15 cellular contexts compared by ENCODE assay signal in the genomic region with DNA sequence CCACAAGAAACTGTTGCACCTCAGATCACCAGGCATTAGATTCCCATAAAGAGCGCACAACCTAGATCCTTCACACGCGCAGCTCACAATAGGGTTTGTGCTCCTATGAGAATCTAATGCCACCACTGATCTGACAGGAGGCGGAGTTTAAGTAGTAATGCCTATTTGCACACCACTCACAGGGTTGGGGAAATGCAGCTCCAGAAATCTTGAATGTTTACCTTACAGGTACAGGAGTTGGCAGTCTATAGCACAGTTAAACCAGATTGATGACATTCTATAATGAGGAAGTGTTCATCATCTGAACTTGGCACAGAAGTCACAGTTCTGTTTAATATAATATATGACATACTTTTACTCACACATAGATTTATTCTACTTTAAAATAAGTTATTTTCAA.
A peak's percentile ranks its signal among the peaks of the same experiment; 100 is the strongest.
DNase-seq lines count a peak whose midpoint lies in the region; ATAC-seq and TF ChIP-seq lines count a peak whose summit lies in the region.
"Had no signal": no experiment of that assay in that cellular context is flagged by ENCODE, and none has a peak within 500 bp of the region (broad histone marks: within the 10 kb centered on the region; RNA-seq: fewer than 3 reads in every experiment).

No MANE protein-coding gene starts in this region.

- POLR2A ChIA-PET in SK-N-SH (lab: Yijun Ruan, JAX) = no interaction called here

- H3K4me1 ChIP-seq in SK-N-SH (ENCODE audit: control insufficient read depth in 1 of 2, insufficient read depth in 2 of 2, low read depth in 1 of 2, low read length in 1 of 2) (peaks cover 0 to 35% of the 10 kb centered on the region in 2 experiments; a peak in 3 of 4 replicates), lower lobe of right lung (no peaks in the 10 kb centered on the region)
- H3K4me1 ChIP-seq: BLaER1 had no signal

- H3K27me3 ChIP-seq in SK-N-SH (ENCODE audit: insufficient read depth) (no peaks in the 10 kb centered on the region), lower lobe of right lung (ENCODE audit: low read depth) (no peaks in the 10 kb centered on the region)
- H3K27me3 ChIP-seq: BLaER1 had no signal

- H3F3A ChIP-seq in SK-N-SH (replicated peaks; ENCODE audit: insufficient read depth) = peaks cover 3% of the 10 kb centered on the region

- H3K9me2 ChIP-seq in SK-N-SH = no peaks in the 10 kb centered on the region

- H3K79me2 ChIP-seq in SK-N-SH (ENCODE audit: insufficient read depth) = no peaks in the 10 kb centered on the region

- 100% methylated on average over 4 of the region's 4 CpGs for WGBS in SK-N-SH (ENCODE audit: low lambda C conversion rate)

- no peak overlapping the region for H3K4me3 ChIP-seq in SK-N-SH (ENCODE audit: low read depth in 2 of 2, low read length in 1 of 2)
- H3K4me3 ChIP-seq in lower lobe of right lung = no peak overlapping the region
- H3K4me3 ChIP-seq: BLaER1, HAP-1 had no signal

- H3K36me3 ChIP-seq in SK-N-SH (replicated peaks in 1 of 2; ENCODE audit: control insufficient read depth in 1 of 2, insufficient read depth in 2 of 2, low read length in 1 of 2) (no peaks in the 10 kb centered on the region), lower lobe of right lung (no peaks in the 10 kb centered on the region)
- H3K36me3 ChIP-seq: BLaER1, HAP-1 had no signal

- no peak overlapping the region for H3K9ac ChIP-seq in SK-N-SH
- H3K9ac ChIP-seq: BLaER1 had no signal

- H3K27ac ChIP-seq in SK-N-SH (ENCODE audit: low read depth in 2 of 2, low read length in 1 of 2) = no peak overlapping the region
- peak overlapping the region; percentile 55 for H3K27ac ChIP-seq in VCaP
- no peak overlapping the region for H3K27ac ChIP-seq in lower lobe of right lung
- H3K27ac ChIP-seq: BLaER1 had no signal

- CTCF ChIA-PET in SK-N-SH (lab: Yijun Ruan, JAX) = no interaction called here

- no peak overlapping the region for H2AFZ ChIP-seq in SK-N-SH (ENCODE audit: low read depth)

- H3K4me2 ChIP-seq in SK-N-SH = no peak overlapping the region
- H3K4me2 ChIP-seq: BLaER1 had no signal

- ATAC-seq in SK-N-SH treated with all-trans-retinoic acid at 6 μM for 48 hours (no peak), lower lobe of right lung (peak; percentile 45 to 57), GM19035 (IDR thresholded peaks at IDR 0.05; ENCODE audit: unreplicated experiment) (no peak), left cardiac atrium (no peak), GM21367 (IDR thresholded peaks at IDR 0.05; ENCODE audit: unreplicated experiment) (no peak)

- TF ChIP-seq RAD21 in SK-N-SH (IDR thresholded peaks at IDR 0.05; ENCODE audit: low read length) = no peak

- TF ChIP-seq EP300 in SK-N-SH (IDR thresholded peaks at IDR 0.05; ENCODE audit: borderline replicate concordance in 1 of 2, low read depth in 1 of 2, low read length in 1 of 2) = no peak

- no peaks in the 10 kb centered on the region for H3K9me3 ChIP-seq in SK-N-SH
- H3K9me3 ChIP-seq in lower lobe of right lung = no peaks in the 10 kb centered on the region
- H3K9me3 ChIP-seq: BLaER1, HAP-1 had no signal

- TF ChIP-seq CTCF in SK-N-SH (IDR thresholded peaks at IDR 0.05) (no peak), VCaP (conservative IDR thresholded peaks at IDR 0.05) (no peak), lower lobe of right lung (IDR thresholded peaks at IDR 0.05) (no peak)

- DNase-seq in SK-N-SH (no peak), lower lobe of right lung (no peak), ureter (ENCODE audit: low spot score) (peak; percentile 46), left cardiac atrium (no peak)
- DNase-seq: CD8-positive, alpha-beta memory T cell; EL; NCI-H187; NCI-H2171; NCI-H774 had no signal

- intact Hi-C loops in lower lobe of right lung (cut with DNase I) = no loop called here
- intact Hi-C loops in left cardiac atrium (cut with DNase I) = no loop called here

- no peaks in the 10 kb centered on the region for H4K20me1 ChIP-seq in SK-N-SH (ENCODE audit: insufficient read depth)
- H4K20me1 ChIP-seq: BLaER1 had no signal

TF ChIP-seq in SK-N-SH, 30 proteins besides CTCF, POLR2A, EP300 and RAD21:
- peak; percentile 38; the same call in 1 of the 2 replicates for TF ChIP-seq TCF12 (IDR thresholded peaks at IDR 0.05)
- TF ChIP-seq, protein P1, sequence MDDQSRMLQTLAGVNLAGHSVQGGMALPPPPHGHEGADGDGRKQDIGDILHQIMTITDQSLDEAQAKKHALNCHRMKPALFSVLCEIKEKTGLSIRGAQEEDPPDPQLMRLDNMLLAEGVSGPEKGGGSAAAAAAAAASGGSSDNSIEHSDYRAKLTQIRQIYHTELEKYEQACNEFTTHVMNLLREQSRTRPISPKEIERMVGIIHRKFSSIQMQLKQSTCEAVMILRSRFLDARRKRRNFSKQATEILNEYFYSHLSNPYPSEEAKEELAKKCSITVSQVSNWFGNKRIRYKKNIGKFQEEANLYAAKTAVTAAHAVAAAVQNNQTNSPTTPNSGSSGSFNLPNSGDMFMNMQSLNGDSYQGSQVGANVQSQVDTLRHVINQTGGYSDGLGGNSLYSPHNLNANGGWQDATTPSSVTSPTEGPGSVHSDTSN (IDR thresholded peaks at IDR 0.05) = peak; percentile 27; the same call in 1 of the 2 replicates
- no peak for TF ChIP-seq JUND (IDR thresholded peaks at IDR 0.05)
- no peak for TF ChIP-seq ELF1 (IDR thresholded peaks at IDR 0.05)

TF ChIP-seq in SK-N-SH treated with all-trans-retinoic acid at 6 μM for 48 hours, 23 proteins besides CTCF, POLR2A, EP300 and RAD21:
- TF ChIP-seq GLIS3 (CRISPR knock-in tag; IDR thresholded peaks at IDR 0.05) (no peak), ZC3H10 (CRISPR knock-in tag; IDR thresholded peaks at IDR 0.05) (no peak), BACH2 (CRISPR knock-in tag; IDR thresholded peaks at IDR 0.05; ENCODE audit: borderline replicate concordance) (no peak), RARB (CRISPR knock-in tag; IDR thresholded peaks at IDR 0.05) (no peak), PPARA (CRISPR knock-in tag; IDR thresholded peaks at IDR 0.05; ENCODE audit: borderline replicate concordance) (no peak)

Comparison
In these comparisons a context has a peak if more than half of its experiments do, and no peak if none do; other contexts are left out.
1. ATAC-seq: peak in lower lobe of right lung (2 of 2); none in SK-N-SH treated with all-trans-retinoic acid at 6 μM for 48 hours (single experiment), GM19035 (single experiment), left cardiac atrium (0 of 2) and GM21367 (single experiment).